9 cellular contexts compared by ENCODE assay signal in genomic region chr3:46078712-46079400, GRCh38. TPM values are rescaled to one million over a fixed set of nuclear protein-coding genes. Genes with fewer than 3 reads are reported as not detected.
DNase-seq lines count a peak whose midpoint lies in the region; ATAC-seq, FAIRE-seq and TF ChIP-seq lines count a peak whose summit lies in the region.
"Had no signal": no experiment of that assay in that cellular context is flagged by ENCODE, and none has a peak within 500 bp of the region (broad histone marks: within the 10 kb centered on the region; RNA-seq: fewer than 3 reads in every experiment).

No MANE protein-coding gene starts in this region.

- H3K36me3 ChIP-seq in WERI-Rb-1 (no peaks in the 10 kb centered on the region), mammary epithelial cell (ENCODE audit: insufficient read depth, low read length) (no peaks in the 10 kb centered on the region)

- H3K9me3 ChIP-seq in WERI-Rb-1 (ENCODE audit: severe bottlenecking) (no peaks in the 10 kb centered on the region), mammary epithelial cell (replicated peaks; ENCODE audit: insufficient read depth, low read length) (no peaks in the 10 kb centered on the region)

- WGBS in mammary epithelial cell (ENCODE audit: low coverage, missing lambda C conversion rate), result 13% methylated on average over 11 of the region's 11 CpGs

- H3K4me3 ChIP-seq in WERI-Rb-1 (ENCODE audit: low read depth, low read length), result no peak overlapping the region
- no peak overlapping the region for H3K4me3 ChIP-seq in mammary epithelial cell (replicated peaks in 1 of 3; ENCODE audit: insufficient read depth in 1 of 3, low read depth in 2 of 3, low read length in 3 of 3)

- CTCF ChIA-PET in mammary epithelial cell (lab: Charles Lee; ENCODE audit: low non-redundant PET), result interaction anchor here (0.5 to 0.8 kb wide), 6 partner anchors 13 to 1044 kb away, joined by 3 to 5 read pairs (median 4); no protein-coding TSS in a partner anchor

- H3K4me1 ChIP-seq in mammary epithelial cell (ENCODE audit: insufficient read depth, low read length), result peaks cover 26% of the 10 kb centered on the region

- dilution Hi-C loops in mammary epithelial cell (cut with HindIII; ENCODE audit: low sequenced_read_pairs), result loop anchor here (5.0 to 25.0 kb wide), 2 partner anchors 147 to 283 kb away; partner anchors contain the start of genes CCR2 and CCR5

- peak overlapping the region; percentile 50 for H3K4me2 ChIP-seq in mammary epithelial cell (ENCODE audit: insufficient read depth, low read depth, low read length)

- peak; percentile 99 for TF ChIP-seq CTCF in GM10266 (IDR thresholded peaks at IDR 0.05; ENCODE audit: control insufficient read depth, insufficient read depth, low read depth, missing control alignments)
- peak; percentile 95 for TF ChIP-seq CTCF in WERI-Rb-1 (IDR thresholded peaks at IDR 0.05; ENCODE audit: low read depth, low read length)
- TF ChIP-seq CTCF in mammary epithelial cell (conservative IDR thresholded peaks at IDR 0.05 in 1 of 2, IDR thresholded peaks at IDR 0.05 in 1 of 2; ENCODE audit: extremely low read depth in 1 of 2, insufficient read depth in 1 of 2, low read depth in 1 of 2, low read length in 2 of 2), result peak; percentile 98

- H3K79me2 ChIP-seq in mammary epithelial cell (ENCODE audit: insufficient read depth, low read length), result no peaks in the 10 kb centered on the region

- H3K27ac ChIP-seq in WERI-Rb-1 (no peak overlapping the region), mammary epithelial cell (ENCODE audit: insufficient read depth, low read depth, low read length) (no peak overlapping the region)

- H4K20me1 ChIP-seq in mammary epithelial cell (ENCODE audit: insufficient read depth, low read length), result no peaks in the 10 kb centered on the region

- H3K9ac ChIP-seq in mammary epithelial cell (ENCODE audit: insufficient read depth, low read length), result no peak overlapping the region

- ATAC-seq in HG03097 (IDR thresholded peaks at IDR 0.05; ENCODE audit: low FRiP score, unreplicated experiment), result peak; percentile 79

- in situ Hi-C loops in mammary epithelial cell (cut with MboI; ENCODE audit: low sequenced_read_pairs in 2 of 2), result loop anchor here (5.0 to 25.0 kb wide), 2 partner anchors 137 to 317 kb away; partner anchors contain the start of gene CXCR6 (in 2 of the 2)

- intact Hi-C loops in mammary epithelial cell (cut with micrococcal nuclease), result loop anchor here (1.0 to 5.0 kb wide), 9 partner anchors 141 to 1042 kb away; partner anchors contain the start of gene LZTFL1

- FAIRE-seq in islet of Langerhans (lab: Jason Lieb, UNC), result peak; percentile 94

- BruUV-seq in mammary epithelial cell (replicated peaks; lab: Mats Ljungman, UMichigan), result no TSS peak

- H2AFZ ChIP-seq in mammary epithelial cell (ENCODE audit: low read depth, low read length), result peak overlapping the region; percentile 73

- DNase-seq in GM10266 (ENCODE audit: extremely low spot score) (peak; percentile 73), NCI-H345 (lab: John Stamatoyannopoulos, UW) (peak; percentile 81), WERI-Rb-1 (peak; percentile 84), mammary epithelial cell (peak; percentile 80), mesenteric fat pad (ENCODE audit: low spot score) (no peak)
- peak; percentile 77 to 88 for DNase-seq in stimulated activated CD4-positive, alpha-beta T cell treated with anti-CD3 and anti-CD28 coated beads, Interleukin-15, amount 100 ng/mL, for 48 hours (ENCODE audit: low read depth in 2 of 2)

- H3K27me3 ChIP-seq in WERI-Rb-1 (ENCODE audit: insufficient read depth, low read depth, severe bottlenecking) (no peaks in the 10 kb centered on the region), mammary epithelial cell (ENCODE audit: insufficient read depth, low read length) (no peaks in the 10 kb centered on the region)

RNA-seq across cellular contexts. Expression of gene XCR1, which starts 51.6 kb away (rescaled TPM):
- not detected for total RNA-seq in mammary epithelial cell
- not detected for polyA plus RNA-seq in mammary epithelial cell
- polyA minus RNA-seq in mammary epithelial cell, result not detected
- 0.16 TPM for total RNA-seq in mesenteric fat pad
- total RNA-seq: subcutaneous adipose tissue had no signal
